Comparison of ENCODE assay signal across 17 cellular contexts in the genomic region with DNA sequence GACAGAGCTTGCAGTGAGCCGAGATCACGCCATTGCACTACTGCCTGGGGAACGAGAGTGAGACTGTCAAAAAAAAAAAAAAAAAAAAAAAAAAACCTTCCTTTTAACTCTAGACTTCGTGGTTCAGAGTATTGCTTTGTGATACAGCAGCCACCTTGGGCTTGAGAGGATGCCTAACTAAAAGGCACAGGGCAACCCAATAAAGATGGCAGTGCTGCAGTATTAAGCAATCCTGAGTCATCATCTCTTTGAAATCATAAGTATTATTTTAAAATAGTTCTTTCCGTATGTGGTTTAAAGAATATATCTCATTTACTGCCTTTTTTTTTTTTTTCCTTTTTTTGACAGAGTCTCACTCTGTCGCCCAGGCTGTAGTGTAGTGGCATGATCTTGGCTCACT.
A peak's percentile ranks its signal among the peaks of the same experiment; 100 is the strongest.
DNase-seq lines count a peak whose midpoint lies in the region; ATAC-seq and TF ChIP-seq lines count a peak whose summit lies in the region.
"Had no signal": no experiment of that assay in that cellular context is flagged by ENCODE, and none has a peak within 500 bp of the region (broad histone marks: within the 10 kb centered on the region; RNA-seq: fewer than 3 reads in every experiment).

No MANE protein-coding gene starts in this region.

- H3K27ac ChIP-seq in GM23248: no peak overlapping the region
- H3K27ac ChIP-seq: KMS-11, Peyer's patch had no signal

- CTCF ChIA-PET in T-cell (lab: Charles Lee): interaction anchor here in 1 of 2 donors (0.5 kb wide), 1 partner anchor 41 kb away, joined by 6 read pairs; no protein-coding TSS in a partner anchor

- no peaks in the 10 kb centered on the region for H3K27me3 Mint-ChIP-seq in dendritic cell treated with granulocyte-macrophage colony-stimulating factor and Interleukin-4, amounts not matched to agents 40 ng/mL and 50 ng/mL, for 4 days
- no peaks in the 10 kb centered on the region for H3K27me3 Mint-ChIP-seq in T-cell
- H3K27me3 Mint-ChIP-seq: CD8-positive, alpha-beta memory T cell had no signal

- H3K4me1 ChIP-seq in GM23248 (ENCODE audit: insufficient read depth): peaks cover 15% of the 10 kb centered on the region
- H3K4me1 ChIP-seq: Peyer's patch had no signal

- WGBS in GM23248 (ENCODE audit: low coverage in 1 of 2, low lambda C conversion rate in 2 of 2, missing lambda C conversion rate in 2 of 2), 2 experiments: 90 to 93% methylated on average over 5 to 6 of the region's 6 CpGs

- H3K4me3 ChIP-seq in AG10803 (ENCODE audit: low read length) (no peak overlapping the region), GM23248 (no peak overlapping the region)
- H3K4me3 ChIP-seq: Peyer's patch had no signal

- no peaks in the 10 kb centered on the region for H3K9me2 ChIP-seq in GM23248 (ENCODE audit: insufficient read depth)

- intact Hi-C loops in dendritic cell treated with granulocyte-macrophage colony-stimulating factor and Interleukin-4, amounts not matched to agents 40 ng/mL and 50 ng/mL, for 4 days (cut with micrococcal nuclease): no loop called here

- peaks cover 7% of the 10 kb centered on the region; the same call in 1 of the 2 replicates for H3K79me2 ChIP-seq in GM23248 (ENCODE audit: insufficient read depth)

- H3K9me3 ChIP-seq in GM23248 (ENCODE audit: low read depth): no peaks in the 10 kb centered on the region
- H3K9me3 ChIP-seq: Peyer's patch had no signal

- no peaks in the 10 kb centered on the region for H4K20me1 ChIP-seq in GM23248 (ENCODE audit: insufficient read depth)

- H3K36me3 ChIP-seq in GM23248 (ENCODE audit: low read depth): no peaks in the 10 kb centered on the region
- H3K36me3 ChIP-seq: Peyer's patch had no signal

- H3K27me3 ChIP-seq in GM23248 (replicated peaks; ENCODE audit: insufficient read depth): no peaks in the 10 kb centered on the region
- H3K27me3 ChIP-seq: Peyer's patch had no signal

- POLR2A ChIA-PET in T-cell (lab: Charles Lee): interaction anchor here (0.6 to 0.7 kb wide), 2 partner anchors 91 to 175 kb away, joined by 6 to 8 read pairs; no protein-coding TSS in a partner anchor

- no peaks in the 10 kb centered on the region; the same call in 1 of the 2 replicates for H3F3A ChIP-seq in GM23248 (ENCODE audit: insufficient read depth)

- no peak overlapping the region for H3K4me2 ChIP-seq in GM23248 (ENCODE audit: unreplicated experiment)
- H3K4me2 ChIP-seq: KMS-11 had no signal

- no peaks in the 10 kb centered on the region for H3K9me3 Mint-ChIP-seq in dendritic cell treated with granulocyte-macrophage colony-stimulating factor and Interleukin-4, amounts not matched to agents 40 ng/mL and 50 ng/mL, for 4 days
- H3K9me3 Mint-ChIP-seq in T-cell: no peaks in the 10 kb centered on the region
- H3K9me3 Mint-ChIP-seq: CD8-positive, alpha-beta memory T cell had no signal

- no peak overlapping the region for H3K4me3 Mint-ChIP-seq in dendritic cell treated with granulocyte-macrophage colony-stimulating factor and Interleukin-4, amounts not matched to agents 40 ng/mL and 50 ng/mL, for 4 days
- H3K4me3 Mint-ChIP-seq in T-cell: no peak overlapping the region
- H3K4me3 Mint-ChIP-seq: CD8-positive, alpha-beta memory T cell had no signal

- H3K36me3 Mint-ChIP-seq in dendritic cell treated with granulocyte-macrophage colony-stimulating factor and Interleukin-4, amounts not matched to agents 40 ng/mL and 50 ng/mL, for 4 days (ENCODE audit: low read depth): peaks cover 1% of the 10 kb centered on the region
- H3K36me3 Mint-ChIP-seq in T-cell: no peaks in the 10 kb centered on the region
- H3K36me3 Mint-ChIP-seq: CD8-positive, alpha-beta memory T cell had no signal

- H3K4me1 Mint-ChIP-seq in dendritic cell treated with granulocyte-macrophage colony-stimulating factor and Interleukin-4, amounts not matched to agents 40 ng/mL and 50 ng/mL, for 4 days (ENCODE audit: low read depth): peaks cover 24% of the 10 kb centered on the region
- H3K4me1 Mint-ChIP-seq in T-cell: peaks cover 2 to 12% (median 10%) of the 10 kb centered on the region in 3 donors

- ATAC-seq in GM19397 (IDR thresholded peaks at IDR 0.05; ENCODE audit: unreplicated experiment) (no peak), T-cell (replicated peaks in 1 of 4) (no peak)

- H3K9ac ChIP-seq in GM23248: no peak overlapping the region
- H3K9ac ChIP-seq: KMS-11 had no signal

- H2AFZ ChIP-seq in GM23248: no peak overlapping the region

- DNase-seq in AG10803 (ENCODE audit: low read depth) (peak; percentile 21), GM23248 (peak; percentile 42), NOMO-1 (lab: John Stamatoyannopoulos, UW; ENCODE audit: unreplicated experiment in 2 of 2) (peak; percentile 36 to 53), T-cell (no peak), ecto neural progenitor cell (ENCODE audit: low spot score) (no peak)
- DNase-seq in activated naive CD4-positive, alpha-beta T cell treated with Interleukin-2 at 50 U/mL for 16 hours: no peak
- DNase-seq: CD8-positive, alpha-beta memory T cell; DMS53; NCI-H1105 treated with DMSO at 0.1 percent for 48 hours; NCI-H1694 treated with DMSO at 0.1 percent for 48 hours; NCI-H2227 treated with DMSO at 0.1 percent for 48 hours; NCI-H524; Peyer's patch; SW 1271 had no signal

- in situ Hi-C loops in GM23248 (cut with MboI): no loop called here

- no peak for TF ChIP-seq CTCF in AG10803 (conservative IDR thresholded peaks at IDR 0.05; ENCODE audit: low read length)

- H3K27ac Mint-ChIP-seq in dendritic cell treated with granulocyte-macrophage colony-stimulating factor and Interleukin-4, amounts not matched to agents 40 ng/mL and 50 ng/mL, for 4 days: peak overlapping the region; percentile 60
- H3K27ac Mint-ChIP-seq in T-cell: no peak overlapping the region
- H3K27ac Mint-ChIP-seq: CD8-positive, alpha-beta memory T cell had no signal

Comparison
In these comparisons a context has a peak if more than half of its experiments do, and no peak if none do; other contexts are left out.
1. DNase-seq: peak in AG10803 (single experiment), GM23248 (single experiment) and NOMO-1 (2 of 2); none in activated naive CD4-positive, alpha-beta T cell treated with Interleukin-2 at 50 U/mL for 16 hours (single experiment), T-cell (0 of 34) and ecto neural progenitor cell (single experiment).